In genomic region chr16:69111831-69112230, GRCh38 we compare ENCODE assay signal across 21 cellular contexts. TPM values are rescaled to one million over a fixed set of nuclear protein-coding genes. Genes with fewer than 3 reads are reported as not detected.
DNase-seq lines count a peak whose midpoint lies in the region; ATAC-seq and TF ChIP-seq lines count a peak whose summit lies in the region.
"Had no signal": no experiment of that assay in that cellular context is flagged by ENCODE, and none has a peak within 500 bp of the region (broad histone marks: within the 10 kb centered on the region; RNA-seq: fewer than 3 reads in every experiment).

No MANE protein-coding gene starts in this region.

- no peak overlapping the region for H3K27ac Mint-ChIP-seq in chondrocyte (ENCODE audit: unreplicated experiment)
- peak overlapping the region; percentile 68 for H3K27ac Mint-ChIP-seq in nephron progenitor cell
- H3K27ac Mint-ChIP-seq: CD8-positive, alpha-beta memory T cell had no signal

- peaks cover 12% of the 10 kb centered on the region for H3K4me1 Mint-ChIP-seq in chondrocyte (ENCODE audit: low read depth)
- H3K4me1 Mint-ChIP-seq in nephron progenitor cell, result peaks cover 28% of the 10 kb centered on the region

- no peak for TF ChIP-seq POLR2A in vagina (IDR thresholded peaks at IDR 0.05)

- TF ChIP-seq CTCF in chondrocyte (IDR thresholded peaks at IDR 0.05), result no peak
- no peak for TF ChIP-seq CTCF in nephron progenitor cell (IDR thresholded peaks at IDR 0.05)
- TF ChIP-seq CTCF in vagina (IDR thresholded peaks at IDR 0.05), result no peak

- no peak overlapping the region for H3K4me3 ChIP-seq in vagina
- H3K4me3 ChIP-seq: SK-N-MC had no signal

- DNase-seq in cardiac septum (ENCODE audit: low spot score) (peak; percentile 9), left cardiac atrium (no peak), chondrocyte (ENCODE audit: low spot score) (peak; percentile 51), nephron progenitor cell (no peak), vagina (ENCODE audit: extremely low spot score in 2 of 2) (no peak), NCI-H69 (lab: John Stamatoyannopoulos, UW) (no peak), SW 1271 (lab: John Stamatoyannopoulos, UW) (no peak)
- DNase-seq: Calu3; CD8-positive, alpha-beta memory T cell; DMS153; GDM1; KBM-7; NCI-H1092 treated with DMSO at 0.1 percent for 48 hours; NCI-H1436 treated with DMSO at 0.1 percent for 48 hours; NCI-H1930; NCI-H345; NCI-H82; SHP77 treated with DMSO at 0.1 percent for 48 hours had no signal

- peaks cover 9% of the 10 kb centered on the region for H3K36me3 Mint-ChIP-seq in chondrocyte (ENCODE audit: low read depth)
- H3K36me3 Mint-ChIP-seq in nephron progenitor cell (ENCODE audit: low read depth), result peaks cover 24% of the 10 kb centered on the region

- H3K36me3 ChIP-seq in vagina, result peaks cover 0 to 20% of the 10 kb centered on the region in 2 donors

- no peaks in the 10 kb centered on the region for H3K27me3 ChIP-seq in vagina

- H3K27ac ChIP-seq in vagina, result no peak overlapping the region
- H3K27ac ChIP-seq: C4-2B, SK-N-MC had no signal

- H3K9me3 ChIP-seq in vagina, result no peaks in the 10 kb centered on the region

- H3K27me3 Mint-ChIP-seq in chondrocyte (ENCODE audit: low read depth) (no peaks in the 10 kb centered on the region), nephron progenitor cell (ENCODE audit: low read depth, poor library complexity) (peaks cover 14% of the 10 kb centered on the region)

- peaks cover 25% of the 10 kb centered on the region for H3K4me1 ChIP-seq in vagina

- no peak overlapping the region for H3K4me3 Mint-ChIP-seq in chondrocyte (ENCODE audit: unreplicated experiment)
- no peak overlapping the region for H3K4me3 Mint-ChIP-seq in nephron progenitor cell
- H3K4me3 Mint-ChIP-seq: CD8-positive, alpha-beta memory T cell had no signal

- ATAC-seq in left cardiac atrium (no peak), HG03571 (IDR thresholded peaks at IDR 0.05; ENCODE audit: unreplicated experiment) (no peak)

- no peaks in the 10 kb centered on the region for H3K9me3 Mint-ChIP-seq in chondrocyte (ENCODE audit: low read depth)
- H3K9me3 Mint-ChIP-seq in nephron progenitor cell, result no peaks in the 10 kb centered on the region
- H3K9me3 Mint-ChIP-seq: CD8-positive, alpha-beta memory T cell had no signal

- intact Hi-C loops in cardiac septum (cut with DNase I), result loop anchor here (5.0 kb wide), 1 partner anchor 265 kb away; no protein-coding TSS in a partner anchor
- intact Hi-C loops in left cardiac atrium (cut with DNase I), result no loop called here
- intact Hi-C loops in vagina (cut with DNase I), result no loop called here

RNA-seq across cellular contexts. Expression of gene HAS3, which starts 6.4 kb away (rescaled TPM):
- total RNA-seq in cardiac septum (0.38 TPM), left cardiac atrium (under 1 TPM; 0.44 TPM), chondrocyte (0.92 to 1.5 TPM (median 1.4 TPM) in 3 replicates), vagina (25.8 TPM)

RNA-seq across cellular contexts. Expression of gene CHTF8, which starts 20.6 kb away (rescaled TPM):
- total RNA-seq in cardiac septum (43.2 TPM), left cardiac atrium (10 to 100 TPM; 52.9 to 56.7 TPM), chondrocyte (77.1 to 83.2 TPM (median 83.1 TPM) in 3 replicates), vagina (59.4 TPM)

RNA-seq across cellular contexts. Expression of gene UTP4, which starts 20.6 kb away (rescaled TPM):
- 25.6 TPM for total RNA-seq in cardiac septum
- 10 to 100 TPM; 26.6 to 32.9 TPM for total RNA-seq in left cardiac atrium
- 37.2 to 46.0 TPM (median 41.7 TPM) in 3 replicates for total RNA-seq in chondrocyte
- total RNA-seq in vagina, result 34.9 TPM

Comparison
In these comparisons a context has a peak if more than half of its experiments do, and no peak if none do; other contexts are left out.
1. DNase-seq: peak in cardiac septum (single experiment) and chondrocyte (single experiment); none in left cardiac atrium (single experiment), nephron progenitor cell (single experiment), vagina (0 of 2), NCI-H69 (single experiment) and SW 1271 (0 of 2).
2. RNA of gene HAS3, which starts 6.4 kb away (total RNA-seq): 25.8 TPM in vagina (single experiment); 0.92 to 1.5 TPM in chondrocyte, 0.44 TPM in left cardiac atrium and 0.38 TPM in cardiac septum (single experiment); every median in the first group is over 10 times any median in the second.